In genomic region chr12:124322271-124322998, GRCh38 we compare ENCODE assay signal across 22 cellular contexts. TPM values are rescaled to one million over a fixed set of nuclear protein-coding genes. Genes with fewer than 3 reads are reported as not detected.
DNase-seq lines count a peak whose midpoint lies in the region; ATAC-seq and TF ChIP-seq lines count a peak whose summit lies in the region.
"Had no signal": no experiment of that assay in that cellular context is flagged by ENCODE, and none has a peak within 500 bp of the region (broad histone marks: within the 10 kb centered on the region; RNA-seq: fewer than 3 reads in every experiment).

No MANE protein-coding gene starts in this region.

- POLR2A ChIA-PET in PC-3 (lab: Charles Lee; ENCODE audit: unreplicated experiment) = no interaction called here

- H3K4me2 ChIP-seq in PC-3 (ENCODE audit: low read length) = no peak overlapping the region

- H3K9me3 Mint-ChIP-seq in type B pancreatic cell = peaks cover 8% of the 10 kb centered on the region
- peaks cover 11% of the 10 kb centered on the region for H3K9me3 Mint-ChIP-seq in mesothelial cell of epicardium
- peaks cover 7% of the 10 kb centered on the region for H3K9me3 Mint-ChIP-seq in activated naive CD8-positive, alpha-beta T cell treated with anti-CD3 and anti-CD28 coated beads, Interleukin-2, amount 50 U/mL, for 24 hours

- ATAC-seq in left ventricle myocardium superior = peak; percentile 1
- no peak for ATAC-seq in heart right ventricle
- ATAC-seq in PC-3 = peak; percentile 14; the same call in 1 of the 2 replicates
- no peak for ATAC-seq in GM21528 (IDR thresholded peaks at IDR 0.05; ENCODE audit: low FRiP score, unreplicated experiment)
- ATAC-seq in activated naive CD8-positive, alpha-beta T cell treated with anti-CD3 and anti-CD28 coated beads, Interleukin-2, amount 50 U/mL, for 24 hours = no peak

- BruUV-seq in PC-3 (replicated peaks; lab: Mats Ljungman, UMichigan) = no TSS peak

- peaks cover 20% of the 10 kb centered on the region for H3K4me1 Mint-ChIP-seq in type B pancreatic cell (ENCODE audit: unreplicated experiment)
- H3K4me1 Mint-ChIP-seq in mesothelial cell of epicardium = no peaks in the 10 kb centered on the region
- H3K4me1 Mint-ChIP-seq in activated naive CD8-positive, alpha-beta T cell treated with anti-CD3 and anti-CD28 coated beads, Interleukin-2, amount 50 U/mL, for 24 hours = peaks cover 2% of the 10 kb centered on the region
- H3K4me1 Mint-ChIP-seq: activated naive CD8-positive, alpha-beta T cell treated with anti-CD3 and anti-CD28 coated beads, Interleukin-2, amount 10 ng/mL, durations not matched to agents 7 days and 5 days had no signal

- H3K79me2 ChIP-seq in PC-3 (ENCODE audit: low read length) = no peaks in the 10 kb centered on the region

- TF ChIP-seq CTCF in heart right ventricle (IDR thresholded peaks at IDR 0.05) (no peak), PC-3 (conservative IDR thresholded peaks at IDR 0.05; ENCODE audit: low read depth, low read length) (no peak), epithelial cell of esophagus (IDR thresholded peaks at IDR 0.05; ENCODE audit: insufficient read depth, low read depth, low read length, missing control alignments) (no peak), type B pancreatic cell (conservative IDR thresholded peaks at IDR 0.05) (no peak), mesothelial cell of epicardium (IDR thresholded peaks at IDR 0.05; ENCODE audit: unreplicated experiment) (no peak)

- H3K4me1 ChIP-seq in heart right ventricle (peaks cover 0 to 18% (median 5%) of the 10 kb centered on the region in 9 donors), PC-3 (ENCODE audit: insufficient read depth, low read length) (no peaks in the 10 kb centered on the region)
- H3K4me1 ChIP-seq: vagina had no signal

- H3K4me3 ChIP-seq in heart right ventricle = no peak overlapping the region
- no peak overlapping the region for H3K4me3 ChIP-seq in PC-3 (ENCODE audit: low read length)
- no peak overlapping the region for H3K4me3 ChIP-seq in epithelial cell of esophagus (ENCODE audit: low read length)
- H3K4me3 ChIP-seq: dorsolateral prefrontal cortex, vagina had no signal

- H3K27me3 ChIP-seq in heart right ventricle (no peaks in the 10 kb centered on the region), PC-3 (ENCODE audit: low read length) (no peaks in the 10 kb centered on the region)
- H3K27me3 ChIP-seq: dorsolateral prefrontal cortex, vagina had no signal

- H3F3A ChIP-seq in PC-3 (ENCODE audit: low read length, unreplicated experiment) = no peaks in the 10 kb centered on the region

- no peaks in the 10 kb centered on the region for H4K20me1 ChIP-seq in PC-3 (ENCODE audit: low read length)

- H3K9me3 ChIP-seq in heart right ventricle (peaks cover 0 to 32% (median 11%) of the 10 kb centered on the region in 11 donors), PC-3 (ENCODE audit: low read length) (peaks cover 7% of the 10 kb centered on the region; the same call in 1 of the 2 replicates)
- H3K9me3 ChIP-seq: vagina had no signal

- H3K36me3 Mint-ChIP-seq in type B pancreatic cell = peaks cover 26% of the 10 kb centered on the region
- H3K36me3 Mint-ChIP-seq in mesothelial cell of epicardium = peaks cover 28% of the 10 kb centered on the region
- H3K36me3 Mint-ChIP-seq in activated naive CD8-positive, alpha-beta T cell treated with anti-CD3 and anti-CD28 coated beads, Interleukin-2, amount 50 U/mL, for 24 hours (ENCODE audit: low read depth) = peaks cover 19% of the 10 kb centered on the region

- peaks cover 16% of the 10 kb centered on the region for H3K27me3 Mint-ChIP-seq in type B pancreatic cell
- H3K27me3 Mint-ChIP-seq in mesothelial cell of epicardium (ENCODE audit: low read depth) = no peaks in the 10 kb centered on the region
- H3K27me3 Mint-ChIP-seq in activated naive CD8-positive, alpha-beta T cell treated with anti-CD3 and anti-CD28 coated beads, Interleukin-2, amount 50 U/mL, for 24 hours = no peaks in the 10 kb centered on the region
- H3K27me3 Mint-ChIP-seq: activated naive CD8-positive, alpha-beta T cell treated with anti-CD3 and anti-CD28 coated beads, Interleukin-2, amount 10 ng/mL, durations not matched to agents 7 days and 5 days; CD4-positive, alpha-beta T cell had no signal

- DNase-seq in left ventricle myocardium superior (no peak), heart right ventricle (no peak), PC-3 (peak; percentile 28), epithelial cell of esophagus (ENCODE audit: low read depth) (peak; percentile 14), type B pancreatic cell (ENCODE audit: extremely low spot score, unreplicated experiment) (no peak), mesothelial cell of epicardium (ENCODE audit: low spot score in 2 of 2, unreplicated experiment in 2 of 2) (no peak)
- DNase-seq in activated naive CD8-positive, alpha-beta T cell treated with anti-CD3 and anti-CD28 coated beads, Interleukin-2, amount 50 U/mL, for 24 hours = no peak
- DNase-seq: activated CD8-positive, alpha-beta memory T cell treated with anti-CD3 and anti-CD28 coated beads for 24 hours; activated naive CD8-positive, alpha-beta T cell treated with anti-CD3 and anti-CD28 coated beads, Interleukin-2, amount 10 ng/mL, durations not matched to agents 7 days and 5 days; CD4-positive, alpha-beta T cell; dorsolateral prefrontal cortex; H9; left cardiac atrium; NCI-H1930; nucleus accumbens; retina; stimulated activated CD8-positive, alpha-beta memory T cell treated with anti-CD3 and anti-CD28 coated beads, Interleukin-4, amount 100 ng/mL, for 48 hours; substantia nigra had no signal

- H2AFZ ChIP-seq in PC-3 (ENCODE audit: low read length) = no peak overlapping the region

- intact Hi-C loops in left ventricle myocardium superior (cut with micrococcal nuclease) = loop anchor here (5.0 kb wide), 1 partner anchor 285 kb away; no protein-coding TSS in a partner anchor
- intact Hi-C loops in heart right ventricle (cut with DNase I) = loop anchor here in 8 of 10 donors (5.0 to 10.0 kb wide), 5 partner anchors 270 to 452 kb away; no protein-coding TSS in a partner anchor
- intact Hi-C loops in PC-3 (cut with micrococcal nuclease) = loop anchor here (5.0 kb wide), 1 partner anchor 270 kb away; no protein-coding TSS in a partner anchor

- CTCF ChIA-PET in PC-3 (lab: Charles Lee) = interaction anchor here (0.7 kb wide), 1 partner anchor 286 kb away, joined by 4 read pairs; no protein-coding TSS in a partner anchor

- no peak overlapping the region for H3K9ac ChIP-seq in PC-3 (ENCODE audit: low read length)

- peaks cover 3 to 45% (median 34%) of the 10 kb centered on the region in 9 donors for H3K36me3 ChIP-seq in heart right ventricle
- H3K36me3 ChIP-seq in PC-3 (ENCODE audit: low read depth, low read length) = peaks cover 40% of the 10 kb centered on the region

- H3K9me2 ChIP-seq in PC-3 (replicated peaks; ENCODE audit: low read length) = no peaks in the 10 kb centered on the region

- H3K4me3 Mint-ChIP-seq in type B pancreatic cell = no peak overlapping the region
- H3K4me3 Mint-ChIP-seq in mesothelial cell of epicardium = no peak overlapping the region
- no peak overlapping the region for H3K4me3 Mint-ChIP-seq in activated naive CD8-positive, alpha-beta T cell treated with anti-CD3 and anti-CD28 coated beads, Interleukin-2, amount 50 U/mL, for 24 hours
- H3K4me3 Mint-ChIP-seq: activated naive CD8-positive, alpha-beta T cell treated with anti-CD3 and anti-CD28 coated beads, Interleukin-2, amount 10 ng/mL, durations not matched to agents 7 days and 5 days; activated T-helper 1 cell treated with anti-CD3 and anti-CD28 coated beads, Interleukin-12 subunit alpha, Interleukin-12 subunit beta, Interleukin-2, Interleukin-4 antibody, amounts not matched to agents 30 ng/mL and 10 ng/mL and 1 ng/mL, durations not matched to agents 14 hours and 24 hours and 36 hours; CD4-positive, alpha-beta T cell; H9 had no signal

- WGBS in heart right ventricle, 2 donors = 85 to 91% methylated on average over 10 of the region's 10 CpGs

- peak overlapping the region; percentile 75 for H3K27ac Mint-ChIP-seq in type B pancreatic cell
- no peak overlapping the region for H3K27ac Mint-ChIP-seq in mesothelial cell of epicardium
- no peak overlapping the region for H3K27ac Mint-ChIP-seq in activated naive CD8-positive, alpha-beta T cell treated with anti-CD3 and anti-CD28 coated beads, Interleukin-2, amount 50 U/mL, for 24 hours
- H3K27ac Mint-ChIP-seq: activated naive CD8-positive, alpha-beta T cell treated with anti-CD3 and anti-CD28 coated beads, Interleukin-2, amount 10 ng/mL, durations not matched to agents 7 days and 5 days; activated T-helper 1 cell treated with anti-CD3 and anti-CD28 coated beads, Interleukin-12 subunit alpha, Interleukin-12 subunit beta, Interleukin-2, Interleukin-4 antibody, amounts not matched to agents 30 ng/mL and 10 ng/mL and 1 ng/mL, durations not matched to agents 14 hours and 24 hours and 36 hours; CD4-positive, alpha-beta T cell; H9 had no signal

- H3K27ac ChIP-seq in heart right ventricle (peak overlapping the region in 1 of 10 donors; percentile 21), PC-3 (ENCODE audit: low read length) (no peak overlapping the region)
- H3K27ac ChIP-seq: vagina had no signal

RNA-seq across cellular contexts. Expression of gene RFLNA, which starts 27.5 kb away (rescaled TPM):
- total RNA-seq in left ventricle myocardium superior = 0.10 TPM
- under 1 TPM in 4 of 10 donors, not detected in 6; 0.13 to 0.49 (median 0.37) TPM for total RNA-seq in heart right ventricle
- polyA plus RNA-seq in heart right ventricle = under 1 TPM; 0.14 to 0.22 TPM
- total RNA-seq in PC-3 (2014; rRNA removed) = not detected in 2 replicates
- 19.7 and 57.4 TPM in 2 replicates for total RNA-seq in type B pancreatic cell (ENCODE audit: low replicate concordance)
- 36.9 to 41.0 TPM (median 37.9 TPM) in 3 replicates for total RNA-seq in mesothelial cell of epicardium
- total RNA-seq: activated naive CD8-positive, alpha-beta T cell treated with anti-CD3 and anti-CD28 coated beads, Interleukin-2, amount 10 ng/mL, durations not matched to agents 7 days and 5 days; activated T-helper 1 cell treated with anti-CD3 and anti-CD28 coated beads, Interleukin-12 subunit alpha, Interleukin-12 subunit beta, Interleukin-2, Interleukin-4 antibody, amounts not matched to agents 30 ng/mL and 10 ng/mL and 1 ng/mL, durations not matched to agents 14 hours and 24 hours and 36 hours; CD4-positive, alpha-beta T cell had no signal
- polyA plus RNA-seq: AG04450 had no signal

Comparison
In these comparisons a context has a peak if more than half of its experiments do, and no peak if none do; other contexts are left out.
1. ATAC-seq: peak in left ventricle myocardium superior (single experiment) and PC-3 (single experiment); none in heart right ventricle (0 of 8), GM21528 (single experiment) and activated naive CD8-positive, alpha-beta T cell treated with anti-CD3 and anti-CD28 coated beads, Interleukin-2, amount 50 U/mL, for 24 hours (single experiment).
2. DNase-seq: peak in PC-3 (single experiment) and epithelial cell of esophagus (single experiment); none in left ventricle myocardium superior (single experiment), heart right ventricle (0 of 2), type B pancreatic cell (single experiment), mesothelial cell of epicardium (0 of 2) and activated naive CD8-positive, alpha-beta T cell treated with anti-CD3 and anti-CD28 coated beads, Interleukin-2, amount 50 U/mL, for 24 hours (single experiment).
3. RNA of gene RFLNA, which starts 27.5 kb away (total RNA-seq): 19.7 to 57.4 TPM in type B pancreatic cell and 36.9 to 41.0 TPM in mesothelial cell of epicardium; 0.13 to 0.49 TPM in heart right ventricle, 0.10 TPM in left ventricle myocardium superior (single experiment) and not detected in PC-3; every median in the first group is over 10 times any median in the second.